16 cellular contexts compared by ENCODE assay signal in genomic region chr22:11066458-11067285, GRCh38.
A peak's percentile ranks its signal among the peaks of the same experiment; 100 is the strongest.
DNase-seq lines count a peak whose midpoint lies in the region; ATAC-seq and TF ChIP-seq lines count a peak whose summit lies in the region.
"Had no signal": no experiment of that assay in that cellular context is flagged by ENCODE, and none has a peak within 500 bp of the region (broad histone marks: within the 10 kb centered on the region; RNA-seq: fewer than 3 reads in every experiment).

No MANE protein-coding gene starts in this region.

- 78 to 79% methylated on average over 29 of the region's 29 CpGs for WGBS in endodermal cell (ENCODE audit: insufficient coverage in 1 of 2, insufficient read length in 1 of 2), 2 experiments
- WGBS in right lobe of liver (ENCODE audit: insufficient coverage, low coverage, low lambda C conversion rate, missing lambda C conversion rate): 64% methylated on average over 29 of the region's 29 CpGs

- H3K27ac Mint-ChIP-seq in endodermal cell: no peak overlapping the region
- H3K27ac Mint-ChIP-seq in stimulated activated naive CD8-positive, alpha-beta T cell treated with anti-CD3 and anti-CD28 coated beads, Interleukin-15, amount 100 ng/mL, for 72 hours: peak overlapping the region in 1 of 2 donors; percentile 4
- H3K27ac Mint-ChIP-seq: nephron progenitor cell had no signal

- DNase-seq in H7 (peak; percentile 61), endodermal cell (peak; percentile 44), right lobe of liver (peak in 2 of 3 donors; percentile 62 to 66), inferior parietal cortex (ENCODE audit: extremely low spot score) (no peak), cerebellum (ENCODE audit: low spot score) (no peak), activated gamma-delta T cell (lab: John Stamatoyannopoulos, UW) (no peak), NCI-H2227 treated with DMSO at 0.1 percent for 48 hours (lab: John Stamatoyannopoulos, UW) (no peak)
- no peak for DNase-seq in stimulated activated naive CD8-positive, alpha-beta T cell treated with anti-CD3 and anti-CD28 coated beads, Interleukin-15, amount 100 ng/mL, for 72 hours
- DNase-seq: activated CD8-positive, alpha-beta memory T cell treated with anti-CD3 and anti-CD28 coated beads, Interleukin-2, amount 50 U/mL, for 48 hours; adrenal gland; dermis blood vessel endothelial cell; NCI-H2081; nephron progenitor cell had no signal

- ATAC-seq in right lobe of liver: peak in 2 of 4 donors; percentile 38 to 77
- ATAC-seq in stimulated activated naive CD8-positive, alpha-beta T cell treated with anti-CD3 and anti-CD28 coated beads, Interleukin-15, amount 100 ng/mL, for 72 hours: peak; percentile 20

- no peaks in the 10 kb centered on the region for H3K36me3 ChIP-seq in H7 (replicated peaks; ENCODE audit: control insufficient read depth, insufficient read depth, low read length)
- H3K36me3 ChIP-seq in endodermal cell (ENCODE audit: control insufficient read depth, insufficient read depth, low read length): no peaks in the 10 kb centered on the region
- H3K36me3 ChIP-seq in right lobe of liver: no peaks in the 10 kb centered on the region
- H3K36me3 ChIP-seq: adrenal gland, SJSA1, thoracic aorta had no signal

- H3K27ac ChIP-seq in endodermal cell (ENCODE audit: low read depth, low read length): no peak overlapping the region
- no peak overlapping the region for H3K27ac ChIP-seq in right lobe of liver
- H3K27ac ChIP-seq: adrenal gland, KMS-11, SJSA1, thoracic aorta had no signal

- H3K4me1 Mint-ChIP-seq in endodermal cell: no peaks in the 10 kb centered on the region
- H3K4me1 Mint-ChIP-seq in stimulated activated naive CD8-positive, alpha-beta T cell treated with anti-CD3 and anti-CD28 coated beads, Interleukin-15, amount 100 ng/mL, for 72 hours: no peaks in the 10 kb centered on the region
- H3K4me1 Mint-ChIP-seq: nephron progenitor cell had no signal

- H3K4me1 ChIP-seq in endodermal cell (ENCODE audit: control insufficient read depth, insufficient read depth, low read length) (no peaks in the 10 kb centered on the region), right lobe of liver (no peaks in the 10 kb centered on the region)
- H3K4me1 ChIP-seq: adrenal gland, SJSA1 had no signal

- peaks cover 14% of the 10 kb centered on the region for H3K36me3 Mint-ChIP-seq in endodermal cell (ENCODE audit: low read depth)

- no peaks in the 10 kb centered on the region for H3K27me3 ChIP-seq in H7 (ENCODE audit: control insufficient read depth, insufficient read depth, low read length)
- H3K27me3 ChIP-seq in endodermal cell (ENCODE audit: control insufficient read depth, insufficient read depth, low read length, poor library complexity, severe bottlenecking): no peaks in the 10 kb centered on the region
- no peaks in the 10 kb centered on the region for H3K27me3 ChIP-seq in right lobe of liver
- H3K27me3 ChIP-seq: adrenal gland, SJSA1 had no signal

- TF ChIP-seq CTCF in endodermal cell (conservative IDR thresholded peaks at IDR 0.05) (no peak), right lobe of liver (IDR thresholded peaks at IDR 0.05) (no peak)

- peaks cover 64% of the 10 kb centered on the region for H3K9me3 ChIP-seq in endodermal cell (ENCODE audit: control insufficient read depth, low read length)
- no peaks in the 10 kb centered on the region for H3K9me3 ChIP-seq in right lobe of liver
- H3K9me3 ChIP-seq: adrenal gland, SJSA1 had no signal

- H3K4me3 ChIP-seq in H7 (ENCODE audit: insufficient read depth, low read depth, low read length): no peak overlapping the region
- H3K4me3 ChIP-seq in endodermal cell (ENCODE audit: low read length): peak overlapping the region; percentile 66
- no peak overlapping the region for H3K4me3 ChIP-seq in right lobe of liver
- H3K4me3 ChIP-seq: adrenal gland, SJSA1, thoracic aorta had no signal

- intact Hi-C loops in right lobe of liver (cut with DNase I): no loop called here

- no peak for TF ChIP-seq POLR2A in right lobe of liver (IDR thresholded peaks at IDR 0.05)

- H3K4me3 Mint-ChIP-seq in endodermal cell: no peak overlapping the region
- no peak overlapping the region for H3K4me3 Mint-ChIP-seq in stimulated activated naive CD8-positive, alpha-beta T cell treated with anti-CD3 and anti-CD28 coated beads, Interleukin-15, amount 100 ng/mL, for 72 hours
- H3K4me3 Mint-ChIP-seq: nephron progenitor cell had no signal

- peaks cover 71% of the 10 kb centered on the region for H3K9me3 Mint-ChIP-seq in endodermal cell
- peaks cover 46 to 56% of the 10 kb centered on the region in 2 donors for H3K9me3 Mint-ChIP-seq in stimulated activated naive CD8-positive, alpha-beta T cell treated with anti-CD3 and anti-CD28 coated beads, Interleukin-15, amount 100 ng/mL, for 72 hours

- H3K27me3 Mint-ChIP-seq in endodermal cell (ENCODE audit: insufficient read depth): no peaks in the 10 kb centered on the region
- H3K27me3 Mint-ChIP-seq in stimulated activated naive CD8-positive, alpha-beta T cell treated with anti-CD3 and anti-CD28 coated beads, Interleukin-15, amount 100 ng/mL, for 72 hours: no peaks in the 10 kb centered on the region

- no peak overlapping the region for H3K9ac ChIP-seq in endodermal cell (ENCODE audit: extremely low read depth, low read length, poor library complexity, severe bottlenecking)
- H3K9ac ChIP-seq: KMS-11 had no signal

Comparison
In these comparisons a context has a peak if more than half of its experiments do, and no peak if none do; other contexts are left out.
1. DNase-seq: peak in H7 (single experiment), endodermal cell (single experiment) and right lobe of liver (2 of 3); none in stimulated activated naive CD8-positive, alpha-beta T cell treated with anti-CD3 and anti-CD28 coated beads, Interleukin-15, amount 100 ng/mL, for 72 hours (0 of 2), inferior parietal cortex (single experiment), cerebellum (single experiment), activated gamma-delta T cell (single experiment) and NCI-H2227 treated with DMSO at 0.1 percent for 48 hours (single experiment).